In the genomic region with DNA sequence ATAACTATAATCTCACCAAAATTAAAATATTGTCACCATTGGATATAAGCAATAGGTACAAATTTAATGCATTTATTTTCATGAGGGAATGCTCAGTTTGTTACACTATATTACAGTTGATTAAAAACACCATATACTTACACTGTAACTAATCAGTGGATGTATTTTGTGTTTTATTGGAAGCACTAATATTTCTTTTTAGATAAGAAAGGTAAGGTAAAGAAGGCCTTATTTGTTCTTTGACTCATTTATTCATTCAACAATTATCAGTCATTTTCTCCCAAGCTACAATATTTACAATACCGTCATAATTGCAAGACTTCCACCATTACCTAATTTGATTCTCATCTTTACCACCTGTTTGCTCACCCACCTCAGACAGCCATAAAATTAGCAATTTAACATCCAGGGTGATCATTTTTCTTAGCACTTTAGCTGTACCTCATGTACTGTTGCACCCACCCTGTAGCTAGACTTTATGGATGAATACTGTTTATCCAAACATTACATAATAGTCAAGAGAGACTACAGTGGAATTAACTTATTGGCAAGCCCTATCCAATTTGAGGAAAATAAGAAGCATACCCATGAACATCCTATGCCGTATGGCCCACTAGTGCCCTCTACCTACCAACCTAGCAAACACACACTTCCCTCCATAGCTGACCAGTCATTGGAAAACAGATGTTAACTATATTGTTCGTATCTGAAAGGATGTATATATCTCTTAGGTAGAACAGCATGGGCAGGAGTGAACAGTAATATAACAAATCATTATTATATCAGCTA, we compare ENCODE assay signal across 8 cellular contexts.
DNase-seq lines count a peak whose midpoint lies in the region; ATAC-seq and TF ChIP-seq lines count a peak whose summit lies in the region.

No MANE protein-coding gene starts in this region.

- H3K9me3 Mint-ChIP-seq in stimulated activated naive CD8-positive, alpha-beta T cell treated with anti-CD3 and anti-CD28 coated beads, Interleukin-15, amount 100 ng/mL, for 72 hours: no peaks in the 10 kb centered on the region

- TF ChIP-seq CTCF in dorsolateral prefrontal cortex (IDR thresholded peaks at IDR 0.05 in 54 of 56, conservative IDR thresholded peaks at IDR 0.05 in 2 of 56; ENCODE audit: low read depth in 1 of 56, partially characterized antibody in 56 of 56): peak in 46 of 56 donors; percentile 16 to 65 (median 42)

- no peak for ATAC-seq in stimulated activated naive CD8-positive, alpha-beta T cell treated with anti-CD3 and anti-CD28 coated beads, Interleukin-15, amount 100 ng/mL, for 72 hours
- no peak for ATAC-seq in GM21515 (IDR thresholded peaks at IDR 0.05; ENCODE audit: unreplicated experiment)

- peak overlapping the region in 10 of 59 donors; percentile 4 to 87 (median 43) for H3K27ac ChIP-seq in dorsolateral prefrontal cortex

- H3K27ac Mint-ChIP-seq in stimulated activated naive CD8-positive, alpha-beta T cell treated with anti-CD3 and anti-CD28 coated beads, Interleukin-15, amount 100 ng/mL, for 72 hours: peak overlapping the region in 1 of 2 donors; percentile 46

- no peaks in the 10 kb centered on the region for H3K4me1 Mint-ChIP-seq in stimulated activated naive CD8-positive, alpha-beta T cell treated with anti-CD3 and anti-CD28 coated beads, Interleukin-15, amount 100 ng/mL, for 72 hours

- H3K27me3 Mint-ChIP-seq in stimulated activated naive CD8-positive, alpha-beta T cell treated with anti-CD3 and anti-CD28 coated beads, Interleukin-15, amount 100 ng/mL, for 72 hours: no peaks in the 10 kb centered on the region

- DNase-seq in SKM-1 treated with dmso at 0.1 percent for 144 hours (lab: John Stamatoyannopoulos, UW; ENCODE audit: unreplicated experiment): peak; percentile 31
- DNase-seq in SKM-1 (lab: John Stamatoyannopoulos, UW; ENCODE audit: unreplicated experiment): no peak
- peak; percentile 27 for DNase-seq in NCI-H524 treated with DMSO at 0.1 percent for 48 hours (lab: John Stamatoyannopoulos, UW)
- no peak for DNase-seq in dorsolateral prefrontal cortex
- peak; percentile 20 for DNase-seq in non-pigmented ciliary epithelial cell (ENCODE audit: low read depth)
- DNase-seq in stimulated activated naive CD8-positive, alpha-beta T cell treated with anti-CD3 and anti-CD28 coated beads, Interleukin-15, amount 100 ng/mL, for 72 hours: no peak
- no peak for DNase-seq in epidermal melanocyte (ENCODE audit: insufficient read length, low spot score)

- no peak overlapping the region for H3K4me3 ChIP-seq in dorsolateral prefrontal cortex

- H3K4me3 Mint-ChIP-seq in stimulated activated naive CD8-positive, alpha-beta T cell treated with anti-CD3 and anti-CD28 coated beads, Interleukin-15, amount 100 ng/mL, for 72 hours: no peak overlapping the region

- intact Hi-C loops in dorsolateral prefrontal cortex (cut with DNase I): loop anchor here (2.0 to 10.0 kb wide), 4 partner anchors 45 to 174 kb away; no protein-coding TSS in a partner anchor

- no peaks in the 10 kb centered on the region for H3K27me3 ChIP-seq in dorsolateral prefrontal cortex

Comparison
In these comparisons a context has a peak if more than half of its experiments do, and no peak if none do; other contexts are left out.
1. DNase-seq: peak in SKM-1 treated with dmso at 0.1 percent for 144 hours (single experiment), NCI-H524 treated with DMSO at 0.1 percent for 48 hours (single experiment) and non-pigmented ciliary epithelial cell (single experiment); none in SKM-1 (single experiment), dorsolateral prefrontal cortex (0 of 10), stimulated activated naive CD8-positive, alpha-beta T cell treated with anti-CD3 and anti-CD28 coated beads, Interleukin-15, amount 100 ng/mL, for 72 hours (0 of 2) and epidermal melanocyte (single experiment).